ENCODE assay signal across 1 cellular context in the genomic region with DNA sequence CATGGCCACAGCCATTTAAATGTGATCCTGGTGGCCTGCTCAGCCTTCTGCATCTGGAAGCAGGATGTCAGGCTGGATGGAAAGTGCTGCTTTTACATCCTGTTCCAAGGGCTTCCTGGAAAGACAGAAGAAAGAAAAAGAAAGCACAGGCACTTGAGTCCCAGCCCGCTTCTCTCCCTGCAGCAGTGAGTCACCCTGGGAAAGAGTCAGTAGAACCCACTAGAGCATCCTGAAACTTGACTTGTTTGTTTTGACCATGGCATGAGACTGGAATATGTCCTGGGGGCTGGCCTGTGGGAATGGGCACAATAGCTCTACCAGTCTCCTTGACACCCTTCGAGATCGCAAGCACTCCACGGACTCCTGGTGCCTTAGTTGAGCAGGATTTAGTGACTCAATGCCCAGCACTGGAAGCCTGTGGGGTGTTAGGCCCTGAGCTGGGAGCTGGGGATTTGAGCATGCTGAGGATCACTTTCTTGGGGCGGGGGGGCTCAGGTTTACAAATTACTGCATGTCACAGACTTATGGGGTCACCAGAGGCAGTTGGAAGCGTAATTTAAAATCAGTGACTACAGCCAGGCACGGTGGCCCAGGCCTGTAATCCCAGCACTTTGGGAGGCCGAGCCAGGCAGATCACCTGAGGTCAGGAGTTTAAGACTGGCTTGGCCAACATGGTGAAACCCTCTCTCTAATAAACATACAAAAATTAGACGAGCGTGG.
TF ChIP-seq lines count a peak whose summit lies in the region.

No MANE protein-coding gene starts in this region.

TF ChIP-seq in GM23338, 12 proteins besides CTCF, POLR2A, EP300 and RAD21 (continued from another document):
- TF ChIP-seq ETS1 (IDR thresholded peaks at IDR 0.05) (no peak), ZNF114 (CRISPR knock-in tag; IDR thresholded peaks at IDR 0.05) (no peak), ZNF462 (CRISPR knock-in tag; IDR thresholded peaks at IDR 0.05) (no peak), JUNB (IDR thresholded peaks at IDR 0.05; ENCODE audit: unreplicated experiment) (no peak), NANOG (IDR thresholded peaks at IDR 0.05; ENCODE audit: borderline replicate concordance) (no peak), EZH2phosphoT487 (IDR thresholded peaks at IDR 0.05; ENCODE audit: unreplicated experiment) (no peak), STAT1 (IDR thresholded peaks at IDR 0.05; ENCODE audit: unreplicated experiment) (no peak), ZNF331 (CRISPR knock-in tag; IDR thresholded peaks at IDR 0.05; ENCODE audit: low read depth) (no peak)
